Comparison of ENCODE assay signal across 18 cellular contexts in the genomic region with DNA sequence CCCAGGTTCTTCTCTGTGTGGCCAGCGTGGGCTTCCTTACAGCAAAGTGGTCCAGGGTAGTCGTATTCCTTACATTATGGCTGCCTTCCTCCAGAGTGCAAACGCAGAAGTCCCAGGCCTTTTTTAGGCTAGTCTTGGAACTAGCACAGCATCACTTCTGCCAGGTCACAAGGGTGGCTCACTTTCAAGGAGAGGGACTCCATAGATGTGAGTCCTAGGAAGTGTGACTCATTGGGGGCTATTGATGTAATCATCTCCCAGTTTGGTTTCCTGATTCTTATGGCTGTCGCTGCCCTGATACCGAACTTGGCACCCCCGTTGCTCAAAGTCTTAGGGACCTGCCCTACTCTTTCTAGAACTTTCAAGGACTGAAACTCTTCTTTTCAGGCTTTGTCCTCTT.
DNase-seq lines count a peak whose midpoint lies in the region; ATAC-seq and TF ChIP-seq lines count a peak whose summit lies in the region.
"Had no signal": no experiment of that assay in that cellular context is flagged by ENCODE, and none has a peak within 500 bp of the region (broad histone marks: within the 10 kb centered on the region; RNA-seq: fewer than 3 reads in every experiment).

No MANE protein-coding gene starts in this region.

- TF ChIP-seq RAD21 in SK-N-SH (IDR thresholded peaks at IDR 0.05; ENCODE audit: low read length), result no peak

- H3F3A ChIP-seq in SK-N-SH (replicated peaks; ENCODE audit: insufficient read depth), result peaks cover 21% of the 10 kb centered on the region

- H3K27me3 ChIP-seq in SK-N-SH (ENCODE audit: insufficient read depth), result no peaks in the 10 kb centered on the region; the same call in 1 of the 2 replicates
- no peaks in the 10 kb centered on the region for H3K27me3 ChIP-seq in MG63

- TF ChIP-seq EP300 in SK-N-SH (IDR thresholded peaks at IDR 0.05; ENCODE audit: borderline replicate concordance in 1 of 2, low read depth in 1 of 2, low read length in 1 of 2), result no peak

- CTCF ChIA-PET in SK-N-SH (lab: Yijun Ruan, JAX), result no interaction called here

- H3K9me3 ChIP-seq in SK-N-SH (no peaks in the 10 kb centered on the region), MG63 (no peaks in the 10 kb centered on the region)
- H3K9me3 ChIP-seq: Caco-2, HAP-1 had no signal

- H2AFZ ChIP-seq in SK-N-SH (ENCODE audit: low read depth), result peak overlapping the region; percentile 48; the same call in 1 of the 2 replicates

- ATAC-seq in SK-N-SH treated with all-trans-retinoic acid at 6 μM for 48 hours, result no peak
- ATAC-seq in HG02852 (IDR thresholded peaks at IDR 0.05; ENCODE audit: unreplicated experiment), result no peak
- ATAC-seq in HG02938 (IDR thresholded peaks at IDR 0.05; ENCODE audit: unreplicated experiment), result no peak

- POLR2A ChIA-PET in SK-N-SH (lab: Yijun Ruan, JAX), result no interaction called here

- H3K36me3 ChIP-seq in SK-N-SH (replicated peaks in 1 of 2; ENCODE audit: control insufficient read depth in 1 of 2, insufficient read depth in 2 of 2, low read length in 1 of 2) (no peaks in the 10 kb centered on the region), MG63 (no peaks in the 10 kb centered on the region)
- H3K36me3 ChIP-seq: HAP-1 had no signal

- WGBS in SK-N-SH (ENCODE audit: low lambda C conversion rate), result 19% methylated on average over 6 of the region's 6 CpGs

- no peak for TF ChIP-seq CTCF in SK-N-SH (IDR thresholded peaks at IDR 0.05)
- TF ChIP-seq CTCF in fibroblast of the aortic adventitia (IDR thresholded peaks at IDR 0.05; ENCODE audit: insufficient read depth, low read length), result no peak

- no peaks in the 10 kb centered on the region for H4K20me1 ChIP-seq in SK-N-SH (ENCODE audit: insufficient read depth)

- H3K4me3 ChIP-seq in SK-N-SH (ENCODE audit: low read depth in 2 of 2, low read length in 1 of 2), result no peak overlapping the region
- H3K4me3 ChIP-seq in MG63, result no peak overlapping the region
- no peak overlapping the region for H3K4me3 ChIP-seq in fibroblast of the aortic adventitia (ENCODE audit: low read depth, low read length)
- H3K4me3 ChIP-seq: HAP-1 had no signal

- no peak overlapping the region for H3K27ac ChIP-seq in SK-N-SH (ENCODE audit: low read depth in 2 of 2, low read length in 1 of 2)
- H3K27ac ChIP-seq: 22Rv1, RWPE1 had no signal

- no peak overlapping the region for H3K4me2 ChIP-seq in SK-N-SH

- no peaks in the 10 kb centered on the region for H3K9me2 ChIP-seq in SK-N-SH

- DNase-seq in SK-N-SH (no peak), MG63 (peak; percentile 72), fibroblast of the aortic adventitia (ENCODE audit: low read depth) (peak; percentile 25), DMS79 (lab: John Stamatoyannopoulos, UW) (no peak), NCI-H82 (lab: John Stamatoyannopoulos, UW) (no peak)
- DNase-seq: Caco-2, NCI-H1417, NCI-H187 treated with DMSO at 0.1 percent for 48 hours, NCI-H2227 treated with DMSO at 0.1 percent for 48 hours, NCI-H510A treated with DMSO at 0.1 percent for 48 hours, NCI-H774, SIG-M5 had no signal

- no peak overlapping the region for H3K9ac ChIP-seq in SK-N-SH

- no peaks in the 10 kb centered on the region for H3K79me2 ChIP-seq in SK-N-SH (ENCODE audit: insufficient read depth)

- H3K4me1 ChIP-seq in SK-N-SH (ENCODE audit: control insufficient read depth in 1 of 2, insufficient read depth in 2 of 2, low read depth in 1 of 2, low read length in 1 of 2), result no peaks in the 10 kb centered on the region
- H3K4me1 ChIP-seq: Caco-2, HAP-1 had no signal

TF ChIP-seq in SK-N-SH, 30 proteins besides CTCF, POLR2A, EP300 and RAD21 (continues in another document):
- no peak for TF ChIP-seq ELF1 (IDR thresholded peaks at IDR 0.05)
- no peak for TF ChIP-seq MXI1 (IDR thresholded peaks at IDR 0.05; ENCODE audit: low read depth, low read length)
- TF ChIP-seq YY1 (IDR thresholded peaks at IDR 0.05; ENCODE audit: low read depth), result no peak
- TF ChIP-seq CHD2 (IDR thresholded peaks at IDR 0.05; ENCODE audit: low read length, partially characterized antibody), result no peak
- no peak for TF ChIP-seq SMC3 (IDR thresholded peaks at IDR 0.05; ENCODE audit: low read depth, low read length)
- no peak for TF ChIP-seq FOXM1 (IDR thresholded peaks at IDR 0.05; ENCODE audit: low read depth)
- no peak for TF ChIP-seq JUND (IDR thresholded peaks at IDR 0.05)
- TF ChIP-seq RFX5 (IDR thresholded peaks at IDR 0.05; ENCODE audit: low read length), result no peak
- no peak for TF ChIP-seq GABPA (IDR thresholded peaks at IDR 0.05; ENCODE audit: low read depth)
- no peak for TF ChIP-seq SIN3A (IDR thresholded peaks at IDR 0.05; ENCODE audit: borderline replicate concordance, low read depth, low read length)
- TF ChIP-seq, protein P1, sequence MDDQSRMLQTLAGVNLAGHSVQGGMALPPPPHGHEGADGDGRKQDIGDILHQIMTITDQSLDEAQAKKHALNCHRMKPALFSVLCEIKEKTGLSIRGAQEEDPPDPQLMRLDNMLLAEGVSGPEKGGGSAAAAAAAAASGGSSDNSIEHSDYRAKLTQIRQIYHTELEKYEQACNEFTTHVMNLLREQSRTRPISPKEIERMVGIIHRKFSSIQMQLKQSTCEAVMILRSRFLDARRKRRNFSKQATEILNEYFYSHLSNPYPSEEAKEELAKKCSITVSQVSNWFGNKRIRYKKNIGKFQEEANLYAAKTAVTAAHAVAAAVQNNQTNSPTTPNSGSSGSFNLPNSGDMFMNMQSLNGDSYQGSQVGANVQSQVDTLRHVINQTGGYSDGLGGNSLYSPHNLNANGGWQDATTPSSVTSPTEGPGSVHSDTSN (IDR thresholded peaks at IDR 0.05), result no peak
- TF ChIP-seq, protein P2, sequence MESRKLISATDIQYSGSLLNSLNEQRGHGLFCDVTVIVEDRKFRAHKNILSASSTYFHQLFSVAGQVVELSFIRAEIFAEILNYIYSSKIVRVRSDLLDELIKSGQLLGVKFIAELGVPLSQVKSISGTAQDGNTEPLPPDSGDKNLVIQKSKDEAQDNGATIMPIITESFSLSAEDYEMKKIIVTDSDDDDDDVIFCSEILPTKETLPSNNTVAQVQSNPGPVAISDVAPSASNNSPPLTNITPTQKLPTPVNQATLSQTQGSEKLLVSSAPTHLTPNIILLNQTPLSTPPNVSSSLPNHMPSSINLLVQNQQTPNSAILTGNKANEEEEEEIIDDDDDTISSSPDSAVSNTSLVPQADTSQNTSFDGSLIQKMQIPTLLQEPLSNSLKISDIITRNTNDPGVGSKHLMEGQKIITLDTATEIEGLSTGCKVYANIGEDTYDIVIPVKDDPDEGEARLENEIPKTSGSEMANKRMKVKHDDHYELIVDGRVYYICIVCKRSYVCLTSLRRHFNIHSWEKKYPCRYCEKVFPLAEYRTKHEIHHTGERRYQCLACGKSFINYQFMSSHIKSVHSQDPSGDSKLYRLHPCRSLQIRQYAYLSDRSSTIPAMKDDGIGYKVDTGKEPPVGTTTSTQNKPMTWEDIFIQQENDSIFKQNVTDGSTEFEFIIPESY (IDR thresholded peaks at IDR 0.05; ENCODE audit: borderline replicate concordance, low read depth), result no peak
- TF ChIP-seq FOXJ3 (CRISPR knock-in tag; IDR thresholded peaks at IDR 0.05), result no peak
- TF ChIP-seq TCF12 (IDR thresholded peaks at IDR 0.05), result no peak
- no peak for TF ChIP-seq RCOR1 (IDR thresholded peaks at IDR 0.05; ENCODE audit: low read length)
- no peak for TF ChIP-seq POLR2AphosphoS5 (IDR thresholded peaks at IDR 0.05; ENCODE audit: low read depth, low read length)

TF ChIP-seq in SK-N-SH treated with all-trans-retinoic acid at 6 μM for 48 hours, 23 proteins besides CTCF, POLR2A, EP300 and RAD21 (continues in another document):
- TF ChIP-seq GLIS3 (CRISPR knock-in tag; IDR thresholded peaks at IDR 0.05) (no peak), CSDC2 (CRISPR knock-in tag; IDR thresholded peaks at IDR 0.05) (no peak), ARNTL (CRISPR knock-in tag; IDR thresholded peaks at IDR 0.05; ENCODE audit: borderline replicate concordance, low read depth) (no peak), ZNF8 (CRISPR knock-in tag; IDR thresholded peaks at IDR 0.05) (no peak), ISL1 (CRISPR knock-in tag; IDR thresholded peaks at IDR 0.05) (no peak), ZFP3 (CRISPR knock-in tag; IDR thresholded peaks at IDR 0.05) (no peak), ZNF70 (CRISPR knock-in tag; IDR thresholded peaks at IDR 0.05) (no peak)
- TF ChIP-seq, protein P3, sequence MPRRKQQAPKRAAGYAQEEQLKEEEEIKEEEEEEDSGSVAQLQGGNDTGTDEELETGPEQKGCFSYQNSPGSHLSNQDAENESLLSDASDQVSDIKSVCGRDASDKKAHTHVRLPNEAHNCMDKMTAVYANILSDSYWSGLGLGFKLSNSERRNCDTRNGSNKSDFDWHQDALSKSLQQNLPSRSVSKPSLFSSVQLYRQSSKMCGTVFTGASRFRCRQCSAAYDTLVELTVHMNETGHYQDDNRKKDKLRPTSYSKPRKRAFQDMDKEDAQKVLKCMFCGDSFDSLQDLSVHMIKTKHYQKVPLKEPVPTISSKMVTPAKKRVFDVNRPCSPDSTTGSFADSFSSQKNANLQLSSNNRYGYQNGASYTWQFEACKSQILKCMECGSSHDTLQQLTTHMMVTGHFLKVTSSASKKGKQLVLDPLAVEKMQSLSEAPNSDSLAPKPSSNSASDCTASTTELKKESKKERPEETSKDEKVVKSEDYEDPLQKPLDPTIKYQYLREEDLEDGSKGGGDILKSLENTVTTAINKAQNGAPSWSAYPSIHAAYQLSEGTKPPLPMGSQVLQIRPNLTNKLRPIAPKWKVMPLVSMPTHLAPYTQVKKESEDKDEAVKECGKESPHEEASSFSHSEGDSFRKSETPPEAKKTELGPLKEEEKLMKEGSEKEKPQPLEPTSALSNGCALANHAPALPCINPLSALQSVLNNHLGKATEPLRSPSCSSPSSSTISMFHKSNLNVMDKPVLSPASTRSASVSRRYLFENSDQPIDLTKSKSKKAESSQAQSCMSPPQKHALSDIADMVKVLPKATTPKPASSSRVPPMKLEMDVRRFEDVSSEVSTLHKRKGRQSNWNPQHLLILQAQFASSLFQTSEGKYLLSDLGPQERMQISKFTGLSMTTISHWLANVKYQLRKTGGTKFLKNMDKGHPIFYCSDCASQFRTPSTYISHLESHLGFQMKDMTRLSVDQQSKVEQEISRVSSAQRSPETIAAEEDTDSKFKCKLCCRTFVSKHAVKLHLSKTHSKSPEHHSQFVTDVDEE (CRISPR knock-in tag; IDR thresholded peaks at IDR 0.05), result no peak
- TF ChIP-seq, protein P4, sequence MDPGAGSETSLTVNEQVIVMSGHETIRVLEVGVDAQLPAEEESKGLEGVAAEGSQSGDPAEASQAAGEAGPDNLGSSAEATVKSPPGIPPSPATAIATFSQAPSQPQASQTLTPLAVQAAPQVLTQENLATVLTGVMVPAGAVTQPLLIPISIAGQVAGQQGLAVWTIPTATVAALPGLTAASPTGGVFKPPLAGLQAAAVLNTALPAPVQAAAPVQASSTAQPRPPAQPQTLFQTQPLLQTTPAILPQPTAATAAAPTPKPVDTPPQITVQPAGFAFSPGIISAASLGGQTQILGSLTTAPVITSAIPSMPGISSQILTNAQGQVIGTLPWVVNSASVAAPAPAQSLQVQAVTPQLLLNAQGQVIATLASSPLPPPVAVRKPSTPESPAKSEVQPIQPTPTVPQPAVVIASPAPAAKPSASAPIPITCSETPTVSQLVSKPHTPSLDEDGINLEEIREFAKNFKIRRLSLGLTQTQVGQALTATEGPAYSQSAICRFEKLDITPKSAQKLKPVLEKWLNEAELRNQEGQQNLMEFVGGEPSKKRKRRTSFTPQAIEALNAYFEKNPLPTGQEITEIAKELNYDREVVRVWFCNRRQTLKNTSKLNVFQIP (CRISPR knock-in tag; IDR thresholded peaks at IDR 0.05; ENCODE audit: borderline replicate concordance, low read depth), result no peak

Comparison
In these comparisons a context has a peak if more than half of its experiments do, and no peak if none do; other contexts are left out.
1. DNase-seq: peak in MG63 (single experiment) and fibroblast of the aortic adventitia (single experiment); none in SK-N-SH (single experiment), DMS79 (single experiment) and NCI-H82 (single experiment).